Comparison of ENCODE assay signal across 13 cellular contexts in genomic region chr3:30629736-30630135, GRCh38. TPM values are rescaled to one million over a fixed set of nuclear protein-coding genes. Genes with fewer than 3 reads are reported as not detected.
DNase-seq lines count a peak whose midpoint lies in the region; ATAC-seq and TF ChIP-seq lines count a peak whose summit lies in the region.
"Had no signal": no experiment of that assay in that cellular context is flagged by ENCODE, and none has a peak within 500 bp of the region (broad histone marks: within the 10 kb centered on the region; RNA-seq: fewer than 3 reads in every experiment).

No MANE protein-coding gene starts in this region.

- H3K4me3 Mint-ChIP-seq in CD4-positive, alpha-beta T cell: peak overlapping the region; percentile 68
- H3K4me3 Mint-ChIP-seq: type B pancreatic cell had no signal

- POLR2A ChIA-PET in CD4-positive, alpha-beta T cell (lab: Charles Lee): interaction anchor here (0.8 to 2.5 kb wide), 18 partner anchors 9 to 431 kb away, joined by 3 to 31 read pairs (median 10); partner anchors contain the start of gene TGFBR2

- H3K27ac ChIP-seq in CD4-positive, alpha-beta T cell (ENCODE audit: low read depth, low read length): peak overlapping the region; percentile 90
- H3K27ac ChIP-seq in RWPE2 (ENCODE audit: poor library complexity, severe bottlenecking) (peak overlapping the region; percentile 94), esophagus muscularis mucosa (replicated peaks in 1 of 4) (peak overlapping the region; percentile 61 to 69 (median 66)), psoas muscle (peak overlapping the region; percentile 83)

- intact Hi-C loops in CD4-positive, alpha-beta T cell (cut with DNase I, micrococcal nuclease): loop anchor here (2.0 to 10.0 kb wide), 5 partner anchors 19 to 277 kb away; no protein-coding TSS in a partner anchor
- intact Hi-C loops in esophagus muscularis mucosa (cut with DNase I): no loop called here
- intact Hi-C loops in psoas muscle (cut with DNase I): no loop called here

- TF ChIP-seq CTCF in CD4-positive, alpha-beta T cell (IDR thresholded peaks at IDR 0.05): no peak
- no peak for TF ChIP-seq CTCF in RWPE2 (IDR thresholded peaks at IDR 0.05; ENCODE audit: poor library complexity, severe bottlenecking)
- TF ChIP-seq CTCF in esophagus muscularis mucosa (IDR thresholded peaks at IDR 0.05): no peak
- TF ChIP-seq CTCF in psoas muscle (IDR thresholded peaks at IDR 0.05): no peak

- no peaks in the 10 kb centered on the region for H3K27me3 ChIP-seq in CD4-positive, alpha-beta T cell (ENCODE audit: control insufficient read depth, insufficient read depth, low read length)
- H3K27me3 ChIP-seq in RWPE2 (ENCODE audit: insufficient read depth, poor library complexity, severe bottlenecking) (no peaks in the 10 kb centered on the region), esophagus muscularis mucosa (no peaks in the 10 kb centered on the region), psoas muscle (ENCODE audit: insufficient read depth in 3 of 3, low read length in 2 of 3) (no peaks in the 10 kb centered on the region)
- H3K27me3 ChIP-seq: foreskin keratinocyte had no signal

- H3K27ac Mint-ChIP-seq in CD4-positive, alpha-beta T cell: peak overlapping the region; percentile 96
- H3K27ac Mint-ChIP-seq: type B pancreatic cell had no signal

- H3K4me1 ChIP-seq in RWPE2 (ENCODE audit: insufficient read depth, poor library complexity, severe bottlenecking) (peaks cover 93% of the 10 kb centered on the region), esophagus muscularis mucosa (peaks cover 98 to 100% (median 99%) of the 10 kb centered on the region in 4 donors), psoas muscle (peaks cover 85% of the 10 kb centered on the region)

- no peak for ATAC-seq in CD4-positive, alpha-beta T cell (ENCODE audit: poor library complexity)
- ATAC-seq in RWPE2 (ENCODE audit: low read depth): no peak
- peak in 1 of 4 donors; percentile 41 for ATAC-seq in psoas muscle
- ATAC-seq in HG02973 (IDR thresholded peaks at IDR 0.05; ENCODE audit: unreplicated experiment): no peak
- ATAC-seq in GM21360 (IDR thresholded peaks at IDR 0.05; ENCODE audit: unreplicated experiment): no peak
- ATAC-seq: foreskin keratinocyte had no signal

- CTCF ChIA-PET in CD4-positive, alpha-beta T cell (lab: Charles Lee): interaction anchor here (0.8 to 1.9 kb wide), 12 partner anchors 11 to 64 kb away, joined by 3 to 13 read pairs (median 4); partner anchors contain the start of gene TGFBR2

- peaks cover 81% of the 10 kb centered on the region for H3K36me3 Mint-ChIP-seq in CD4-positive, alpha-beta T cell (ENCODE audit: low read depth)

- H3K4me1 Mint-ChIP-seq in CD4-positive, alpha-beta T cell (ENCODE audit: low read depth): peaks cover 100% of the 10 kb centered on the region

- TF ChIP-seq EP300 in esophagus muscularis mucosa (IDR thresholded peaks at IDR 0.05): no peak

- no peak overlapping the region for H3K4me3 ChIP-seq in RWPE2 (ENCODE audit: severe bottlenecking)
- no peak overlapping the region for H3K4me3 ChIP-seq in esophagus muscularis mucosa
- H3K4me3 ChIP-seq in psoas muscle: peak overlapping the region; percentile 25

- H3K9me3 ChIP-seq in CD4-positive, alpha-beta T cell (ENCODE audit: control insufficient read depth, low read length): no peaks in the 10 kb centered on the region
- H3K9me3 ChIP-seq in RWPE2 (ENCODE audit: severe bottlenecking) (no peaks in the 10 kb centered on the region), esophagus muscularis mucosa (no peaks in the 10 kb centered on the region), psoas muscle (peaks cover 4% of the 10 kb centered on the region)

- TF ChIP-seq POLR2A in esophagus muscularis mucosa (IDR thresholded peaks at IDR 0.05; ENCODE audit: low read depth): no peak

- peaks cover 77% of the 10 kb centered on the region for H3K36me3 ChIP-seq in RWPE2 (ENCODE audit: low read depth)
- H3K36me3 ChIP-seq in esophagus muscularis mucosa: peaks cover 0 to 4% (median 0%) of the 10 kb centered on the region in 4 donors
- no peaks in the 10 kb centered on the region for H3K36me3 ChIP-seq in psoas muscle (ENCODE audit: insufficient read depth in 1 of 2, low read depth in 1 of 2)

- no peak for DNase-seq in CD4-positive, alpha-beta T cell
- DNase-seq in RWPE2 (ENCODE audit: low spot score): no peak
- DNase-seq in esophagus muscularis mucosa (ENCODE audit: extremely low spot score): no peak
- DNase-seq in psoas muscle: no peak
- DNase-seq in NCI-H2227 treated with DMSO at 0.1 percent for 48 hours (lab: John Stamatoyannopoulos, UW): no peak
- DNase-seq in SKM-1 treated with dmso at 0.1 percent for 144 hours (lab: John Stamatoyannopoulos, UW; ENCODE audit: unreplicated experiment): no peak
- DNase-seq: activated CD4-positive, alpha-beta T cell treated with anti-CD3 and anti-CD28 coated beads for 4 hours; DMS 273 treated with DMSO at 0.1 percent for 48 hours; foreskin keratinocyte; NCI-H187 treated with DMSO at 0.1 percent for 48 hours had no signal

- H3K9me3 Mint-ChIP-seq in CD4-positive, alpha-beta T cell: no peaks in the 10 kb centered on the region
- H3K9me3 Mint-ChIP-seq: type B pancreatic cell had no signal

- WGBS in esophagus muscularis mucosa: 79% methylated on average over 6 of the region's 6 CpGs
- 54 to 80% (median 71%) methylated on average over 6 of the region's 6 CpGs for WGBS in psoas muscle, 3 donors

- no peaks in the 10 kb centered on the region for H3K27me3 Mint-ChIP-seq in CD4-positive, alpha-beta T cell
- H3K27me3 Mint-ChIP-seq: type B pancreatic cell had no signal

RNA-seq across cellular contexts. Expression of gene TGFBR2, which starts 23.3 kb away (rescaled TPM):
- total RNA-seq in CD4-positive, alpha-beta T cell: 100 to 1,000 TPM; 203 to 205 TPM
- total RNA-seq in esophagus muscularis mucosa: 100 to 1,000 TPM; 202 to 292 (median 261) TPM
- total RNA-seq in psoas muscle: 10 to 100 TPM; 36.0 to 51.8 (median 44.6) TPM
- 10 to 100 TPM; 19.7 to 58.8 (median 23.4) TPM for polyA plus RNA-seq in psoas muscle

Comparison
In these comparisons a context has a peak if more than half of its experiments do, and no peak if none do; other contexts are left out.
1. intact Hi-C loops: an anchor here in CD4-positive, alpha-beta T cell (2.0 to 10.0 kb wide); none called in esophagus muscularis mucosa and psoas muscle.